8 cellular contexts compared by ENCODE assay signal in the genomic region with DNA sequence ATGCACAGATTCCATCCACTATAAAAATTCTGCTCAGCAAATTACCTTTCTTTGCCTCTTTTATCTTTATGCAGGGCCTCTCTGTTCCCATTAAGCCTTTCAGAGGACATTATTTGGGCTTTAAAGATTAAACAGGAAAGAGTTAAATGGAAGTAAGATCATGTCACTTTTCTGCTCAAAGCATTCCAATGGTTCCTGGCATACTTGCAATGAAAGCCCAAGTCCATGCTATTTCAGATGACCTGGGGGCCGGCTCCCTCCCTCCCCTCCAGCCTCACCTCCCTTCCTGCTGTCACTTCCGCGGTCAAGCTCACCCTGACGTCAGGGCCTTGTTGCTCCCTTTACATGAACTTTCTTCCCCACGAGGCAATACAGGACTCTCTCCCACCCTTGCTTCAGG.
DNase-seq lines count a peak whose midpoint lies in the region; ATAC-seq and TF ChIP-seq lines count a peak whose summit lies in the region.
"Had no signal": no experiment of that assay in that cellular context is flagged by ENCODE, and none has a peak within 500 bp of the region (broad histone marks: within the 10 kb centered on the region; RNA-seq: fewer than 3 reads in every experiment).

No MANE protein-coding gene starts in this region.

- H3K36me3 Mint-ChIP-seq in activated T-helper 17 cell treated with anti-CD3 and anti-CD28 coated beads, Interleukin-2, amount 50 U/mL, for 72 hours (ENCODE audit: low read depth) = peaks cover 30% of the 10 kb centered on the region

- H3K27ac ChIP-seq in left ventricle myocardium inferior (replicated peaks) = peak overlapping the region; percentile 60
- H3K27ac ChIP-seq in psoas muscle = peak overlapping the region; percentile 28
- no peak overlapping the region for H3K27ac ChIP-seq in thyroid gland
- H3K27ac ChIP-seq in lower lobe of right lung = no peak overlapping the region

- 24 to 42% (median 38%) methylated on average over 5 of the region's 5 CpGs for WGBS in psoas muscle, 3 donors
- WGBS in thyroid gland, 2 donors = 65 to 66% methylated on average over 5 of the region's 5 CpGs

- H3K27ac Mint-ChIP-seq in activated T-helper 17 cell treated with anti-CD3 and anti-CD28 coated beads, Interleukin-2, amount 50 U/mL, for 72 hours = peak overlapping the region; percentile 92

- H3K9me3 ChIP-seq in left ventricle myocardium inferior (replicated peaks) = peaks cover 15% of the 10 kb centered on the region
- peaks cover 8% of the 10 kb centered on the region for H3K9me3 ChIP-seq in psoas muscle
- H3K9me3 ChIP-seq in thyroid gland = no peaks in the 10 kb centered on the region
- H3K9me3 ChIP-seq in lower lobe of right lung = no peaks in the 10 kb centered on the region

- ATAC-seq in activated T-helper 17 cell treated with anti-CD3 and anti-CD28 coated beads, Interleukin-2, amount 50 U/mL, for 72 hours (replicated peaks) = no peak
- ATAC-seq in psoas muscle (peak; percentile 29 to 36 (median 34)), lower lobe of right lung (no peak)

- no peaks in the 10 kb centered on the region for H3K27me3 Mint-ChIP-seq in activated T-helper 17 cell treated with anti-CD3 and anti-CD28 coated beads, Interleukin-2, amount 50 U/mL, for 72 hours

- H3K4me1 ChIP-seq in left ventricle myocardium inferior = peaks cover 49% of the 10 kb centered on the region
- peaks cover 36% of the 10 kb centered on the region for H3K4me1 ChIP-seq in psoas muscle
- H3K4me1 ChIP-seq in thyroid gland = peaks cover 8 to 20% of the 10 kb centered on the region in 2 donors
- H3K4me1 ChIP-seq in lower lobe of right lung = peaks cover 16% of the 10 kb centered on the region

- no peaks in the 10 kb centered on the region for H3K27me3 ChIP-seq in left ventricle myocardium inferior (ENCODE audit: low read depth)
- H3K27me3 ChIP-seq in psoas muscle (ENCODE audit: insufficient read depth in 3 of 3, low read length in 2 of 3) = no peaks in the 10 kb centered on the region
- no peaks in the 10 kb centered on the region for H3K27me3 ChIP-seq in thyroid gland
- no peaks in the 10 kb centered on the region for H3K27me3 ChIP-seq in lower lobe of right lung (ENCODE audit: low read depth)

- TF ChIP-seq POLR2A in thyroid gland (IDR thresholded peaks at IDR 0.05) = no peak

- H3K4me3 ChIP-seq in left ventricle myocardium inferior (no peak overlapping the region), psoas muscle (peak overlapping the region; percentile 49), thyroid gland (replicated peaks in 1 of 3) (no peak overlapping the region), lower lobe of right lung (no peak overlapping the region)

- peaks cover 2% of the 10 kb centered on the region for H3K9me3 Mint-ChIP-seq in activated T-helper 17 cell treated with anti-CD3 and anti-CD28 coated beads, Interleukin-2, amount 50 U/mL, for 72 hours

- H3K36me3 ChIP-seq in left ventricle myocardium inferior (peaks cover 3% of the 10 kb centered on the region), psoas muscle (ENCODE audit: insufficient read depth in 1 of 2, low read depth in 1 of 2) (no peaks in the 10 kb centered on the region), thyroid gland (no peaks in the 10 kb centered on the region), lower lobe of right lung (no peaks in the 10 kb centered on the region)

- DNase-seq in HK-2 (ENCODE audit: unreplicated experiment) = peak; percentile 12
- peak; percentile 22 for DNase-seq in left ventricle myocardium inferior
- DNase-seq in psoas muscle = no peak
- no peak for DNase-seq in retina
- no peak for DNase-seq in thyroid gland
- no peak for DNase-seq in lower lobe of right lung
- DNase-seq: stimulated activated CD4-positive, alpha-beta T cell treated with anti-CD3 and anti-CD28 coated beads, Interleukin-4, amount 100 ng/mL, for 4 hours had no signal

- intact Hi-C loops in left ventricle myocardium inferior (cut with micrococcal nuclease) = no loop called here
- intact Hi-C loops in psoas muscle (cut with DNase I) = loop anchor here in 1 of 2 donors (10.0 kb wide), 1 partner anchor 181 kb away; no protein-coding TSS in a partner anchor
- intact Hi-C loops in thyroid gland (cut with DNase I) = no loop called here
- intact Hi-C loops in lower lobe of right lung (cut with DNase I) = no loop called here

- peaks cover 27% of the 10 kb centered on the region for H3K4me1 Mint-ChIP-seq in activated T-helper 17 cell treated with anti-CD3 and anti-CD28 coated beads, Interleukin-2, amount 50 U/mL, for 72 hours

- TF ChIP-seq CTCF in left ventricle myocardium inferior (IDR thresholded peaks at IDR 0.05; ENCODE audit: borderline replicate concordance) (no peak), psoas muscle (IDR thresholded peaks at IDR 0.05) (no peak), thyroid gland (IDR thresholded peaks at IDR 0.05) (no peak), lower lobe of right lung (IDR thresholded peaks at IDR 0.05) (no peak)

- H3K4me3 Mint-ChIP-seq in activated T-helper 17 cell treated with anti-CD3 and anti-CD28 coated beads, Interleukin-2, amount 50 U/mL, for 72 hours = no peak overlapping the region

Comparison
In these comparisons a context has a peak if more than half of its experiments do, and no peak if none do; other contexts are left out.
1. DNase-seq: peak in HK-2 (single experiment) and left ventricle myocardium inferior (single experiment); none in psoas muscle (0 of 2), retina (single experiment), thyroid gland (0 of 2) and lower lobe of right lung (single experiment).
2. ATAC-seq: peak in psoas muscle (4 of 4); none in activated T-helper 17 cell treated with anti-CD3 and anti-CD28 coated beads, Interleukin-2, amount 50 U/mL, for 72 hours (single experiment) and lower lobe of right lung (0 of 2).
3. H3K27ac ChIP-seq: peak in left ventricle myocardium inferior (single experiment) and psoas muscle (single experiment); none in thyroid gland (0 of 3) and lower lobe of right lung (single experiment).